23 cellular contexts compared by ENCODE assay signal in genomic region chr5:176691524-176691923, GRCh38.
"Had no signal": no experiment of that assay in that cellular context is flagged by ENCODE, and none has a peak within 500 bp of the region (broad histone marks: within the 10 kb centered on the region; RNA-seq: fewer than 3 reads in every experiment).

No MANE protein-coding gene starts in this region.

- H3K9me3 ChIP-seq: ovary, psoas muscle, right lobe of liver, sigmoid colon, thoracic aorta, thyroid gland, vagina had no signal

- H3K79me2 ChIP-seq: parathyroid adenoma had no signal

- H2AFZ ChIP-seq: neural progenitor cell, parathyroid adenoma had no signal

- H3K4me1 ChIP-seq: parathyroid adenoma, psoas muscle, right lobe of liver, sigmoid colon, thyroid gland, tibial nerve had no signal

- H3K4me3 ChIP-seq: neural progenitor cell, ovary, psoas muscle, right lobe of liver, sigmoid colon, stomach, thoracic aorta, thyroid gland, tibial nerve, upper lobe of left lung, vagina had no signal

- H3K27me3 ChIP-seq: neural progenitor cell, ovary, right lobe of liver, thyroid gland, upper lobe of left lung, vagina had no signal

- H3K4me2 ChIP-seq: neural progenitor cell had no signal

- FAIRE-seq: small intestine, urothelium cell line had no signal

- H3K27ac ChIP-seq: neural progenitor cell, ovary, parathyroid adenoma, psoas muscle, right lobe of liver, sigmoid colon, stomach, thoracic aorta, thyroid gland, tibial nerve, upper lobe of left lung, vagina had no signal

- DNase-seq: occipital lobe; ovary; psoas muscle; right cardiac atrium; sigmoid colon; stimulated activated CD4-positive, alpha-beta T cell treated with anti-CD3 and anti-CD28 coated beads, Interleukin-15, amount 100 ng/mL, for 24 hours; stimulated activated CD4-positive, alpha-beta T cell treated with anti-CD3 and anti-CD28 coated beads, Interleukin-2, amount 100 ng/mL, for 24 hours; stimulated activated CD4-positive, alpha-beta T cell treated with anti-CD3 and anti-CD28 coated beads, Interleukin-2, amount 100 ng/mL, for 48 hours; stimulated activated CD4-positive, alpha-beta T cell treated with anti-CD3 and anti-CD28 coated beads, Interleukin-4, amount 100 ng/mL, for 24 hours; stimulated activated naive B cell treated with anti-CD40 and anti-IgM and Interleukin-4, amounts not matched to agents 10 μg/mL and 1 μg/mL and 100 μg/mL, for 72 hours; stimulated activated naive CD4-positive, alpha-beta T cell treated with Interleukin-2 at 50 U/mL for 16 hours; stomach; thyroid gland; trophoblast cell; upper lobe of left lung had no signal

- H3K9ac ChIP-seq: neural progenitor cell, parathyroid adenoma had no signal

- H3K36me3 ChIP-seq: neural progenitor cell, ovary, right lobe of liver, sigmoid colon, stomach, thoracic aorta, thyroid gland, tibial nerve, upper lobe of left lung, vagina had no signal
